In the genomic region with DNA sequence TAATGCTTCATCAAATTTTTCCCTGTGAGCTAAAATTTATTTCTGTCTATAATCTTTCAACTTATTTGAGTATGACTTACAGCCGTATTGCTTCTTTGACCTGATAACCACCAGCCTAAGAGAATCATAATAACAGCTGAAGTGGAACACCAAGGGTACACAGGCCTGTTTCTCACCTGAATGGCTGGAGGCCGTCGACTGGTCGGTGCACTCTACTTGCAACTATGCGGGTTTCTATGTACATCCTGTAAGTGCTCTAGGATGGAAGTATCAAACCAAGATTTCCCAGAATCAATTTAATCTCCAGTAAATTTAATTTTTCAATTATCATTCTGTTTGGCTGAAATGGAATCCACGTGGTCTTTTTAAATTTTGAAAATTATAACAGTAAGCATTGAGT, we compare ENCODE assay signal across 2 cellular contexts.
"Had no signal": no experiment of that assay in that cellular context is flagged by ENCODE, and none has a peak within 500 bp of the region (broad histone marks: within the 10 kb centered on the region; RNA-seq: fewer than 3 reads in every experiment).

No MANE protein-coding gene starts in this region.

- DNase-seq: GDM1, GF-D8 had no signal
